11 cellular contexts compared by ENCODE assay signal in the genomic region with DNA sequence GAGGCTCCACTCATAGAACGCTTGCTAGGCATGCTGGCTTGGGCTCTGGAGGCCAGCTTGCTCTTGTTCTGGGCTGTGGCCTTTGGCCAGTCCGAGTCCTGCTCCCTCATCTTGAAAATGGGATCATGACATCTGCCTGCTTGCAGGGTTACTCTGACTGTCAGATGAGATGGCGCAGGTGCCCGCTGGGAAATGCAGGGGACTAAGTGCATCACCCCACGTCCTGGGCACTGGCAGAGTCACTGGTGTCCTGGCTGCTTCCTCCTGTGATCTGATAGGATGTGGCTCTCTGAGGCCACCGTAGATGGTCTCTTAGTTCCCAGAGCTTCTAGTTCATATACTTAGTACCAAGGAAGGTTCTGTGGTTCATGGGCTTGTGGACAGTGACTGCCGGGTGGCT.
"Had no signal": no experiment of that assay in that cellular context is flagged by ENCODE, and none has a peak within 500 bp of the region (broad histone marks: within the 10 kb centered on the region; RNA-seq: fewer than 3 reads in every experiment).

No MANE protein-coding gene starts in this region.

- H3K27ac Mint-ChIP-seq: activated CD8-positive, alpha-beta T cell treated with anti-CD3 and anti-CD28 coated beads, Interleukin-2, amount 10 ng/mL, durations not matched to agents 7 days and 5 days; activated naive CD4-positive, alpha-beta T cell treated with anti-CD3 and anti-CD28 coated beads for 36 hours; dendritic cell treated with granulocyte-macrophage colony-stimulating factor and Interleukin-4, amounts not matched to agents 40 ng/mL and 50 ng/mL, for 4 days; immature natural killer cell; natural killer cell had no signal

- H3K4me3 Mint-ChIP-seq: activated CD8-positive, alpha-beta T cell treated with anti-CD3 and anti-CD28 coated beads, Interleukin-2, amount 10 ng/mL, durations not matched to agents 7 days and 5 days; activated naive CD4-positive, alpha-beta T cell treated with anti-CD3 and anti-CD28 coated beads for 36 hours; dendritic cell treated with granulocyte-macrophage colony-stimulating factor and Interleukin-4, amounts not matched to agents 40 ng/mL and 50 ng/mL, for 4 days; immature natural killer cell; natural killer cell had no signal

- H3K27me3 Mint-ChIP-seq: dendritic cell treated with granulocyte-macrophage colony-stimulating factor and Interleukin-4, amounts not matched to agents 40 ng/mL and 50 ng/mL, for 4 days had no signal

- DNase-seq: activated CD4-positive, alpha-beta T cell treated with anti-CD3 and anti-CD28 coated beads for 4 hours; activated CD8-positive, alpha-beta T cell treated with anti-CD3 and anti-CD28 coated beads, Interleukin-2, amount 10 ng/mL, durations not matched to agents 7 days and 5 days; activated naive CD4-positive, alpha-beta T cell treated with anti-CD3 and anti-CD28 coated beads for 36 hours; effector CD8-positive, alpha-beta T cell; esophagus squamous epithelium; immature natural killer cell; natural killer cell; stimulated activated naive CD4-positive, alpha-beta T cell; thyroid gland had no signal

- H3K9me3 Mint-ChIP-seq: activated naive CD4-positive, alpha-beta T cell treated with anti-CD3 and anti-CD28 coated beads for 36 hours; dendritic cell treated with granulocyte-macrophage colony-stimulating factor and Interleukin-4, amounts not matched to agents 40 ng/mL and 50 ng/mL, for 4 days; immature natural killer cell; natural killer cell had no signal

- H3K27me3 ChIP-seq: esophagus squamous epithelium, thyroid gland had no signal

- H3K9me3 ChIP-seq: esophagus squamous epithelium, thyroid gland had no signal

- H3K27ac ChIP-seq: esophagus squamous epithelium, SK-N-MC, thyroid gland had no signal

- H3K36me3 Mint-ChIP-seq: immature natural killer cell, natural killer cell had no signal

- ATAC-seq: activated CD8-positive, alpha-beta T cell treated with anti-CD3 and anti-CD28 coated beads, Interleukin-2, amount 10 ng/mL, durations not matched to agents 7 days and 5 days; natural killer cell had no signal

- H3K4me1 Mint-ChIP-seq: immature natural killer cell, natural killer cell had no signal
